ENCODE assay signal across 27 cellular contexts in the genomic region with DNA sequence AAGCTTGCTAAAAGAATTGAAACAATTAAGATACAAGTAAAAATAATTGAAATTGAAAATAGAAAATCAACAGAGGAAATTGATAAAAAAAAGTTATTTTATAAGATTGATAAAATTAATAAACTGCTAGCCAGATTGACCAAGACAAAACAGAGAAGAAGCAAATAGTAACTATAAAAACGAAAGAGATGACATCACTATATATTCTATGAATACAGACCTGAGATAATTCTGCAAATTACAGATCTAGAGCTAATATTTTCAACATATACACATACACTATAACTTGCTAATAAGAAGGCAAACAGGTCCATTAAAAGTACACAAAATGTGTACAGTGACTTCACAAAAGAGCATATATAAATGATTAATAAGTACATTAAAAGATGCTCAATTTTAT.
"Had no signal": no experiment of that assay in that cellular context is flagged by ENCODE, and none has a peak within 500 bp of the region (broad histone marks: within the 10 kb centered on the region; RNA-seq: fewer than 3 reads in every experiment).

No MANE protein-coding gene starts in this region.

- FAIRE-seq: colon, endometrium, endothelial cell of umbilical vein had no signal

- H3K27ac ChIP-seq: colonic mucosa, coronary artery, dorsolateral prefrontal cortex, epithelial cell of prostate, esophagus muscularis mucosa, esophagus squamous epithelium, foreskin keratinocyte, gastrocnemius medialis, gastroesophageal sphincter, heart left ventricle, heart right ventricle had no signal

- H3K4me3 ChIP-seq: colonic mucosa, coronary artery, dorsolateral prefrontal cortex, esophagus muscularis mucosa, esophagus squamous epithelium, gastrocnemius medialis, gastroesophageal sphincter, heart left ventricle, heart right ventricle had no signal

- H3K36me3 ChIP-seq: colonic mucosa, esophagus muscularis mucosa, esophagus squamous epithelium, gastrocnemius medialis, gastroesophageal sphincter, heart left ventricle, heart right ventricle had no signal

- H3K27me3 ChIP-seq: colonic mucosa, dorsolateral prefrontal cortex, esophagus muscularis mucosa, esophagus squamous epithelium, foreskin keratinocyte, gastrocnemius medialis, gastroesophageal sphincter, heart left ventricle, heart right ventricle had no signal

- DNase-seq: colonic mucosa; cortex of kidney; dermis blood vessel endothelial cell; dorsolateral prefrontal cortex; effector CD4-positive, alpha-beta T cell; effector CD8-positive, alpha-beta T cell; effector memory CD4-positive, alpha-beta T cell; effector memory CD8-positive, alpha-beta T cell; endodermal cell; erythroblast; esophagus squamous epithelium; foreskin fibroblast; foreskin keratinocyte; foreskin melanocyte; gastrocnemius medialis; glutamatergic neuron; head of caudate nucleus; heart left ventricle; heart right ventricle had no signal

- H3K9me3 ChIP-seq: colonic mucosa, esophagus muscularis mucosa, esophagus squamous epithelium, gastrocnemius medialis, gastroesophageal sphincter, heart left ventricle, heart right ventricle had no signal

- ATAC-seq: effector memory CD8-positive, alpha-beta T cell; esophagus mucosa; foreskin keratinocyte; gastrocnemius medialis; gastroesophageal sphincter; heart left ventricle; heart right ventricle had no signal

- H3K4me1 ChIP-seq: colonic mucosa, esophagus muscularis mucosa, esophagus squamous epithelium, foreskin keratinocyte, gastrocnemius medialis, gastroesophageal sphincter, heart left ventricle, heart right ventricle had no signal
